Comparison of ENCODE assay signal across 8 cellular contexts in genomic region chr11:102268083-102268984, GRCh38. TPM values are rescaled to one million over a fixed set of nuclear protein-coding genes. Genes with fewer than 3 reads are reported as not detected.
DNase-seq lines count a peak whose midpoint lies in the region; ATAC-seq and TF ChIP-seq lines count a peak whose summit lies in the region.

No MANE protein-coding gene starts in this region.

- in situ Hi-C loops in GM13977 (cut with MboI; ENCODE audit: low pct_unique_long_range_greater_than_20kb, low sequenced_read_pairs, unreplicated experiment) = no loop called here

- peak overlapping the region; percentile 40 to 52 for H3K27ac ChIP-seq in left lung

- H3K36me3 ChIP-seq in left lung = no peaks in the 10 kb centered on the region

- intact Hi-C loops in left lung (cut with DNase I) = no loop called here

- peak overlapping the region; percentile 24 to 25 for H3K4me3 ChIP-seq in left lung

- peaks cover 0 to 46% of the 10 kb centered on the region in 2 donors for H3K27me3 ChIP-seq in left lung

- ATAC-seq in HG02884 (IDR thresholded peaks at IDR 0.05; ENCODE audit: unreplicated experiment) = peak; percentile 88
- ATAC-seq in left lung = peak; percentile 96

- no peaks in the 10 kb centered on the region for H3K9me3 ChIP-seq in left lung

- H3K4me1 ChIP-seq in left lung = peaks cover 0 to 8% of the 10 kb centered on the region in 2 donors

- peak; percentile 35 for TF ChIP-seq CTCF in GM13977 (IDR thresholded peaks at IDR 0.05; ENCODE audit: extremely low read depth, insufficient read depth, missing control alignments)
- peak; percentile 13 to 15 for TF ChIP-seq CTCF in left lung (IDR thresholded peaks at IDR 0.05)

- DNase-seq in GM13977 (ENCODE audit: low spot score) (peak; percentile 82), NCI-H187 (lab: John Stamatoyannopoulos, UW) (peak; percentile 63 to 85), cerebellum (ENCODE audit: low spot score) (peak; percentile 24), left lung (peak; percentile 89 to 93), SKM-1 treated with dmso at 0.1 percent for 144 hours (lab: John Stamatoyannopoulos, UW; ENCODE audit: unreplicated experiment) (no peak)
- peak; percentile 33 for DNase-seq in activated CD4-positive, CD25-positive, alpha-beta regulatory T cell treated with anti-CD3 and anti-CD28 coated beads, Interleukin-2, amount 50 U/mL, for 16 hours (ENCODE audit: low read depth, low spot score)
- peak; percentile 57 to 79 (median 63) for DNase-seq in stimulated activated CD4-positive, alpha-beta T cell treated with anti-CD3 and anti-CD28 coated beads, TNF-alpha, amount 100 ng/mL, for 24 hours (ENCODE audit: low read depth in 3 of 3)

RNA-seq across cellular contexts. Expression of gene BIRC3, which starts 49.0 kb away (rescaled TPM):
- total RNA-seq in cerebellum (1.1 TPM), left lung (10 to 100 TPM; 14.0 to 28.1 TPM)
